Comparison of ENCODE assay signal across 1 cellular context in the genomic region with DNA sequence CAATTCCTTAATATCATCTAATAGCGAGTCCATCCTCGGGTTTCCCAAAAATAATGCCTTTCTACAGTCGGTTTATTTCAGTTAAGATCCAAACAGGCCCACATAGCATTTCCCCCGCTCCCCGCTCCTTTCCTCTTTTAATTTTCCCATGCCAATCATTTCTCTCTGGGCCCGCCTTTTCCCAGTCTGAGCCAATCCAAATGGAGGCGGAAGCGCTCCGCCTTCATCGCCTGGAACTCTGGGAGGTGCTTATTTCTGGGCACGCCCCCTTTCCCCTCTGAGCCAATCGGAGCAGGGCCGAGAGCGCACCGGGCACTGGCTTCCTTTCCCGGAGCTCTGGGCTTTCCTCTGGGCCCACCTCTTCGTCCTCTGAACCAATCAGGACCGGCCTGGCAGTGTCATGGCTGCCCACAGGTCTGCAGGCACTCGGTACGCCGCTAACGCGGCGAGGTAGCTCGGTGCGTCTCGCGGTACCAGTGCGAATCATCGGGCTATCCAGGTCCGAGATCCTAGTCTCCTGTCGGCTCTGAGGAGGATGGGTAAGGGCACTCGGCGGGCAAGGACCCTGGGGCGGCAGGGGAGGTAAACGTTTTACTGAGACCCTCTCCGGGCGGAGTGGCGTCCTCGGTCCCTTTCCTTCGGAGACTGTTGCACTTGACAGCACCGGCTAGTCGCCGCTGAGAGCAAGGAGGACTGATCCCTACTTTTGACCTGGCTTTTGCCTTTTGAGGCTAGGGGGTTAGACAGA.
TF ChIP-seq lines count a peak whose summit lies in the region.
"Not testable (repeated sequence)": the region's sequence is repeated elsewhere in the genome, so short reads cannot be mapped to it uniquely, and the experiment has no call there.

TSS of gene TYW1 (plus strand) at position 390 of the 748 bp plus-strand sequence. CDS start at position 536, 146 bp downstream.

TF ChIP-seq in HepG2, 621 proteins besides CTCF, POLR2A, EP300 and RAD21 (continued from another document):
- TF ChIP-seq ARID4A (CRISPR knock-in tag; IDR thresholded peaks at IDR 0.05; ENCODE audit: borderline replicate concordance), result peak; percentile 89; the same call in 1 of the 2 replicates
- TF ChIP-seq, protein P1, sequence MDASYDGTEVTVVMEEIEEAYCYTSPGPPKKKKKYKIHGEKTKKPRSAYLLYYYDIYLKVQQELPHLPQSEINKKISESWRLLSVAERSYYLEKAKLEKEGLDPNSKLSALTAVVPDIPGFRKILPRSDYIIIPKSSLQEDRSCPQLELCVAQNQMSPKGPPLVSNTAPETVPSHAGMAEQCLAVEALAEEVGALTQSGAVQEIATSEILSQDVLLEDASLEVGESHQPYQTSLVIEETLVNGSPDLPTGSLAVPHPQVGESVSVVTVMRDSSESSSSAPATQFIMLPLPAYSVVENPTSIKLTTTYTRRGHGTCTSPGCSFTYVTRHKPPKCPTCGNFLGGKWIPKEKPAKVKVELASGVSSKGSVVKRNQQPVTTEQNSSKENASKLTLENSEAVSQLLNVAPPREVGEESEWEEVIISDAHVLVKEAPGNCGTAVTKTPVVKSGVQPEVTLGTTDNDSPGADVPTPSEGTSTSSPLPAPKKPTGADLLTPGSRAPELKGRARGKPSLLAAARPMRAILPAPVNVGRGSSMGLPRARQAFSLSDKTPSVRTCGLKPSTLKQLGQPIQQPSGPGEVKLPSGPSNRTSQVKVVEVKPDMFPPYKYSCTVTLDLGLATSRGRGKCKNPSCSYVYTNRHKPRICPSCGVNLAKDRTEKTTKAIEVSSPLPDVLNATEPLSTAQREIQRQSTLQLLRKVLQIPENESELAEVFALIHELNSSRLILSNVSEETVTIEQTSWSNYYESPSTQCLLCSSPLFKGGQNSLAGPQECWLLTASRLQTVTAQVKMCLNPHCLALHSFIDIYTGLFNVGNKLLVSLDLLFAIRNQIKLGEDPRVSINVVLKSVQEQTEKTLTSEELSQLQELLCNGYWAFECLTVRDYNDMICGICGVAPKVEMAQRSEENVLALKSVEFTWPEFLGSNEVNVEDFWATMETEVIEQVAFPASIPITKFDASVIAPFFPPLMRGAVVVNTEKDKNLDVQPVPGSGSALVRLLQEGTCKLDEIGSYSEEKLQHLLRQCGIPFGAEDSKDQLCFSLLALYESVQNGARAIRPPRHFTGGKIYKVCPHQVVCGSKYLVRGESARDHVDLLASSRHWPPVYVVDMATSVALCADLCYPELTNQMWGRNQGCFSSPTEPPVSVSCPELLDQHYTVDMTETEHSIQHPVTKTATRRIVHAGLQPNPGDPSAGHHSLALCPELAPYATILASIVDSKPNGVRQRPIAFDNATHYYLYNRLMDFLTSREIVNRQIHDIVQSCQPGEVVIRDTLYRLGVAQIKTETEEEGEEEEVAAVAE (CRISPR knock-in tag; IDR thresholded peaks at IDR 0.05; ENCODE audit: borderline replicate concordance), result peak; percentile 69
- 0 out of 2 replicates have a peak, but pooled peaks have one; percentile 42 for TF ChIP-seq ZIK1 (CRISPR knock-in tag; IDR thresholded peaks at IDR 0.05; ENCODE audit: borderline replicate concordance, low read depth)
- TF ChIP-seq ZNF430 (CRISPR knock-in tag; IDR thresholded peaks at IDR 0.05), result peak; percentile 32; the same call in 1 of the 2 replicates
- peak; percentile 66; the same call in 1 of the 2 replicates for TF ChIP-seq ZNF574 (CRISPR knock-in tag; IDR thresholded peaks at IDR 0.05)
- not testable (repeated sequence) for TF ChIP-seq SOX6 (IDR thresholded peaks at IDR 0.05)
- peak; percentile 47; the same call in 1 of the 2 replicates for TF ChIP-seq SOX6 (CRISPR knock-in tag; IDR thresholded peaks at IDR 0.05)
- TF ChIP-seq, protein P2, sequence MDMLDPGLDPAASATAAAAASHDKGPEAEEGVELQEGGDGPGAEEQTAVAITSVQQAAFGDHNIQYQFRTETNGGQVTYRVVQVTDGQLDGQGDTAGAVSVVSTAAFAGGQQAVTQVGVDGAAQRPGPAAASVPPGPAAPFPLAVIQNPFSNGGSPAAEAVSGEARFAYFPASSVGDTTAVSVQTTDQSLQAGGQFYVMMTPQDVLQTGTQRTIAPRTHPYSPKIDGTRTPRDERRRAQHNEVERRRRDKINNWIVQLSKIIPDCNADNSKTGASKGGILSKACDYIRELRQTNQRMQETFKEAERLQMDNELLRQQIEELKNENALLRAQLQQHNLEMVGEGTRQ (IDR thresholded peaks at IDR 0.05; ENCODE audit: low read depth, low read length), result not testable (repeated sequence)
- TF ChIP-seq, protein P2 (CRISPR knock-in tag; IDR thresholded peaks at IDR 0.05; ENCODE audit: borderline replicate concordance), result 0 out of 2 replicates have a peak, but pooled peaks have one; percentile 22
- peak; percentile 89 for TF ChIP-seq NFYB (CRISPR knock-in tag; IDR thresholded peaks at IDR 0.05)
- TF ChIP-seq MEIS2 (CRISPR knock-in tag; IDR thresholded peaks at IDR 0.05), result peak; percentile 47; the same call in 1 of the 2 replicates
- TF ChIP-seq THAP11 (CRISPR knock-in tag; IDR thresholded peaks at IDR 0.05), result peak; percentile 79
- TF ChIP-seq ELF1 (CRISPR knock-in tag; IDR thresholded peaks at IDR 0.05), result peak; percentile 85
- 0 out of 2 replicates have a peak, but pooled peaks have one; percentile 35 for TF ChIP-seq ZMYM2 (CRISPR knock-in tag; IDR thresholded peaks at IDR 0.05)
- peak; percentile 47; the same call in 1 of the 2 replicates for TF ChIP-seq NRL (CRISPR knock-in tag; IDR thresholded peaks at IDR 0.05; ENCODE audit: borderline replicate concordance)
- TF ChIP-seq SOX5 (CRISPR knock-in tag; IDR thresholded peaks at IDR 0.05; ENCODE audit: borderline replicate concordance), result 0 out of 2 replicates have a peak, but pooled peaks have one; percentile 20
- peak; percentile 57; the same call in 1 of the 2 replicates for TF ChIP-seq KDM2A (CRISPR knock-in tag; IDR thresholded peaks at IDR 0.05; ENCODE audit: borderline replicate concordance, low read depth)
- peak; percentile 36; the same call in 1 of the 2 replicates for TF ChIP-seq NFKB2 (CRISPR knock-in tag; IDR thresholded peaks at IDR 0.05; ENCODE audit: borderline replicate concordance)
- TF ChIP-seq, protein P3, sequence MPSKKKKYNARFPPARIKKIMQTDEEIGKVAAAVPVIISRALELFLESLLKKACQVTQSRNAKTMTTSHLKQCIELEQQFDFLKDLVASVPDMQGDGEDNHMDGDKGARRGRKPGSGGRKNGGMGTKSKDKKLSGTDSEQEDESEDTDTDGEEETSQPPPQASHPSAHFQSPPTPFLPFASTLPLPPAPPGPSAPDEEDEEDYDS (CRISPR knock-in tag; IDR thresholded peaks at IDR 0.05), result peak; percentile 83; the same call in 1 of the 2 replicates
- TF ChIP-seq, protein P4, sequence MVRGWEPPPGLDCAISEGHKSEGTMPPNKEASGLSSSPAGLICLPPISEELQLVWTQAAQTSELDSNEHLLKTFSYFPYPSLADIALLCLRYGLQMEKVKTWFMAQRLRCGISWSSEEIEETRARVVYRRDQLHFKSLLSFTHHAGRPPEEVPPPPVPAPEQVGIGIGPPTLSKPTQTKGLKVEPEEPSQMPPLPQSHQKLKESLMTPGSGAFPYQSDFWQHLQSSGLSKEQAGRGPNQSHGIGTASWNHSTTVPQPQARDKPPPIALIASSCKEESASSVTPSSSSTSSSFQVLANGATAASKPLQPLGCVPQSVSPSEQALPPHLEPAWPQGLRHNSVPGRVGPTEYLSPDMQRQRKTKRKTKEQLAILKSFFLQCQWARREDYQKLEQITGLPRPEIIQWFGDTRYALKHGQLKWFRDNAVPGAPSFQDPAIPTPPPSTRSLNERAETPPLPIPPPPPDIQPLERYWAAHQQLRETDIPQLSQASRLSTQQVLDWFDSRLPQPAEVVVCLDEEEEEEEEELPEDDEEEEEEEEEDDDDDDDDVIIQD (CRISPR knock-in tag; IDR thresholded peaks at IDR 0.05; ENCODE audit: low read depth), result peak; percentile 35; the same call in 1 of the 2 replicates
- peak; percentile 88 for TF ChIP-seq SP2 (CRISPR knock-in tag; IDR thresholded peaks at IDR 0.05)
- peak; percentile 55 for TF ChIP-seq CREB1 (IDR thresholded peaks at IDR 0.05)
- TF ChIP-seq CREB1 (CRISPR knock-in tag; IDR thresholded peaks at IDR 0.05), result peak; percentile 56
- 0 out of 2 replicates have a peak, but pooled peaks have one; percentile 72 for TF ChIP-seq NFATC3 (CRISPR knock-in tag; IDR thresholded peaks at IDR 0.05)
- TF ChIP-seq KLF16 (CRISPR knock-in tag; IDR thresholded peaks at IDR 0.05), result 0 out of 4 replicates have a peak, but pooled peaks of 1 of the 2 experiments have one; percentile 28
- TF ChIP-seq ZNF501 (CRISPR knock-in tag; IDR thresholded peaks at IDR 0.05), result peak; percentile 75; the same call in 1 of the 2 replicates
- 0 out of 2 replicates have a peak, but pooled peaks have one; percentile 38 for TF ChIP-seq SALL2 (CRISPR knock-in tag; IDR thresholded peaks at IDR 0.05)
- TF ChIP-seq ZMYM4 (CRISPR knock-in tag; IDR thresholded peaks at IDR 0.05), result peak; percentile 70
- TF ChIP-seq NCOA1 (CRISPR knock-in tag; IDR thresholded peaks at IDR 0.05), result 0 out of 2 replicates have a peak, but pooled peaks have one; percentile 39
- TF ChIP-seq RBM39 (IDR thresholded peaks at IDR 0.05; ENCODE audit: low read depth, low read length, poor library complexity, severe bottlenecking), result peak; percentile 61
- TF ChIP-seq PBX2 (CRISPR knock-in tag; IDR thresholded peaks at IDR 0.05), result peak; percentile 91
